Comparison of ENCODE assay signal across 12 cellular contexts in genomic region chr6:27679968-27680694, GRCh38.
DNase-seq lines count a peak whose midpoint lies in the region; ATAC-seq, FAIRE-seq and TF ChIP-seq lines count a peak whose summit lies in the region.
"Had no signal": no experiment of that assay in that cellular context is flagged by ENCODE, and none has a peak within 500 bp of the region (broad histone marks: within the 10 kb centered on the region; RNA-seq: fewer than 3 reads in every experiment).

No MANE protein-coding gene starts in this region.

- H3K27me3 ChIP-seq in GM06990 (replicated peaks; ENCODE audit: control insufficient read depth, insufficient read depth, low read length) (no peaks in the 10 kb centered on the region), bronchial epithelial cell (ENCODE audit: control insufficient read depth, insufficient read depth, low read length) (peaks cover 4% of the 10 kb centered on the region), SJCRH30 (no peaks in the 10 kb centered on the region)

- H3K4me3 ChIP-seq in GM06990 (replicated peaks; ENCODE audit: low read depth, low read length) (peak overlapping the region; percentile 48), bronchial epithelial cell (ENCODE audit: low read depth, low read length) (peak overlapping the region; percentile 10), mesodermal cell (ENCODE audit: extremely low read depth, insufficient read depth, low read length, poor library complexity, severe bottlenecking) (peak overlapping the region; percentile 39), SJCRH30 (no peak overlapping the region)

- DNase-seq in GM06990 (ENCODE audit: extremely low read depth, insufficient read length), result no peak
- DNase-seq in bronchial epithelial cell (ENCODE audit: low read depth), result no peak
- no peak for DNase-seq in activated CD8-positive, alpha-beta memory T cell treated with anti-CD3 and anti-CD28 coated beads for 24 hours
- DNase-seq in activated CD4-positive, CD25-positive, alpha-beta regulatory T cell treated with anti-CD3 and anti-CD28 coated beads, Interleukin-2, amount 50 U/mL, for 72 hours, result no peak
- DNase-seq in SJCRH30, result no peak
- DNase-seq: activated gamma-delta T cell, NCI-H1436 treated with DMSO at 0.1 percent for 48 hours, stomach had no signal

- no peak for FAIRE-seq in bronchial epithelial cell (lab: Jason Lieb, UNC)
- FAIRE-seq: D721Med had no signal

- H3K27ac ChIP-seq in mesodermal cell (ENCODE audit: low read depth, low read length, severe bottlenecking) (no peak overlapping the region), SJCRH30 (no peak overlapping the region)
- H3K27ac ChIP-seq: stomach had no signal

- no peaks in the 10 kb centered on the region for H3K4me1 ChIP-seq in mesodermal cell (ENCODE audit: control insufficient read depth, insufficient read depth, low read length, poor library complexity, severe bottlenecking)
- H3K4me1 ChIP-seq in SJCRH30, result no peaks in the 10 kb centered on the region

- WGBS in mesodermal cell (ENCODE audit: insufficient coverage in 2 of 2), 2 experiments, result 4 to 5% methylated on average over 36 to 37 of the region's 47 CpGs

- H3K9me3 ChIP-seq in mesodermal cell (ENCODE audit: control insufficient read depth, low read length), result no peaks in the 10 kb centered on the region
- H3K9me3 ChIP-seq in SJCRH30 (replicated peaks), result no peaks in the 10 kb centered on the region

- TF ChIP-seq CTCF in GM06990 (IDR thresholded peaks at IDR 0.05; ENCODE audit: insufficient read depth, low read length, poor library complexity, severe bottlenecking) (no peak), bronchial epithelial cell (IDR thresholded peaks at IDR 0.05; ENCODE audit: insufficient read depth, low read length, severe bottlenecking) (no peak)

- H3K36me3 ChIP-seq in GM06990 (ENCODE audit: control insufficient read depth, insufficient read depth, low read length) (no peaks in the 10 kb centered on the region), bronchial epithelial cell (ENCODE audit: control insufficient read depth, insufficient read depth, low read length) (no peaks in the 10 kb centered on the region), mesodermal cell (ENCODE audit: control insufficient read depth, insufficient read depth, low read length) (no peaks in the 10 kb centered on the region), SJCRH30 (no peaks in the 10 kb centered on the region)
- H3K36me3 ChIP-seq: stomach had no signal

- ATAC-seq in HG03097 (IDR thresholded peaks at IDR 0.05; ENCODE audit: low FRiP score, unreplicated experiment) (peak; percentile 26), GM21381 (IDR thresholded peaks at IDR 0.05; ENCODE audit: unreplicated experiment) (no peak)
